ENCODE assay signal across 17 cellular contexts in genomic region chr20:61819921-61820825, GRCh38.
A peak's percentile ranks its signal among the peaks of the same experiment; 100 is the strongest.
DNase-seq lines count a peak whose midpoint lies in the region; ATAC-seq and TF ChIP-seq lines count a peak whose summit lies in the region.
"Had no signal": no experiment of that assay in that cellular context is flagged by ENCODE, and none has a peak within 500 bp of the region (broad histone marks: within the 10 kb centered on the region; RNA-seq: fewer than 3 reads in every experiment).

No MANE protein-coding gene starts in this region.

- H3K36me3 Mint-ChIP-seq in chondrocyte (ENCODE audit: low read depth), result peaks cover 1% of the 10 kb centered on the region
- H3K36me3 Mint-ChIP-seq: CD8-positive, alpha-beta T cell had no signal

- no peaks in the 10 kb centered on the region for H3K36me3 ChIP-seq in heart right ventricle
- no peaks in the 10 kb centered on the region for H3K36me3 ChIP-seq in lower lobe of right lung
- no peaks in the 10 kb centered on the region for H3K36me3 ChIP-seq in spleen
- H3K36me3 ChIP-seq: BE2C, HAP-1 had no signal

- H3K27me3 Mint-ChIP-seq in chondrocyte (ENCODE audit: low read depth), result no peaks in the 10 kb centered on the region

- 82 to 87% methylated on average over 27 of the region's 27 CpGs for WGBS in heart right ventricle, 2 donors
- WGBS in spleen, 5 donors, result 84 to 91% (median 86%) methylated on average over 20 to 27 of the region's 27 CpGs

- H3K27me3 ChIP-seq in heart right ventricle (peaks cover 0 to 25% (median 2%) of the 10 kb centered on the region in 7 donors), lower lobe of right lung (ENCODE audit: low read depth) (peaks cover 4% of the 10 kb centered on the region), spleen (replicated peaks in 1 of 7) (peaks cover 0 to 2% (median 0%) of the 10 kb centered on the region in 7 donors)

- ATAC-seq in left cardiac atrium (no peak), heart right ventricle (no peak), lower lobe of right lung (peak in 1 of 2 donors; percentile 26)
- ATAC-seq: CD8-positive, alpha-beta T cell; GM23338 had no signal

- no peaks in the 10 kb centered on the region for H3K9me3 ChIP-seq in heart right ventricle
- H3K9me3 ChIP-seq in lower lobe of right lung, result no peaks in the 10 kb centered on the region
- peaks cover 0 to 8% (median 0%) of the 10 kb centered on the region in 8 donors for H3K9me3 ChIP-seq in spleen
- H3K9me3 ChIP-seq: BE2C, HAP-1 had no signal

- H3K4me3 ChIP-seq in heart right ventricle (no peak overlapping the region), lower lobe of right lung (no peak overlapping the region), spleen (no peak overlapping the region)
- H3K4me3 ChIP-seq: GM23338, HAP-1 had no signal

- intact Hi-C loops in left cardiac atrium (cut with DNase I) (no loop called here), heart right ventricle (cut with DNase I) (loop anchor here in 2 of 10 donors (5.0 to 10.0 kb wide), 2 partner anchors 55 to 258 kb away; no protein-coding TSS in a partner anchor), lower lobe of right lung (cut with DNase I) (no loop called here), spleen (cut with DNase I; ENCODE audit: low total_unique reads) (no loop called here)

- H3K4me1 Mint-ChIP-seq in chondrocyte (ENCODE audit: low read depth), result no peaks in the 10 kb centered on the region

- no peak overlapping the region for H3K27ac Mint-ChIP-seq in chondrocyte (ENCODE audit: unreplicated experiment)
- H3K27ac Mint-ChIP-seq: CD8-positive, alpha-beta T cell; GM23338 had no signal

- peaks cover 4% of the 10 kb centered on the region for H3K9me3 Mint-ChIP-seq in chondrocyte (ENCODE audit: low read depth)

- H3K27ac ChIP-seq in heart right ventricle, result no peak overlapping the region
- H3K27ac ChIP-seq in lower lobe of right lung, result no peak overlapping the region
- no peak overlapping the region for H3K27ac ChIP-seq in spleen
- H3K27ac ChIP-seq: C4-2B had no signal

- DNase-seq in left cardiac atrium (peak; percentile 3), heart right ventricle (no peak), chondrocyte (ENCODE audit: low spot score) (peak; percentile 91), lower lobe of right lung (peak; percentile 44), spleen (peak; percentile 48), AML-193 (lab: John Stamatoyannopoulos, UW) (no peak), CD1c-positive myeloid dendritic cell (ENCODE audit: extremely low spot score) (no peak), iPS-NIHi11 (ENCODE audit: low spot score) (no peak)
- DNase-seq: BE2C; CD8-positive, alpha-beta T cell; COR-L47; DMS153; DND-41; GDM1 had no signal

- no peak for TF ChIP-seq POLR2A in spleen (IDR thresholded peaks at IDR 0.05)

- TF ChIP-seq CTCF in heart right ventricle (IDR thresholded peaks at IDR 0.05), result no peak
- no peak for TF ChIP-seq CTCF in chondrocyte (IDR thresholded peaks at IDR 0.05)
- no peak for TF ChIP-seq CTCF in lower lobe of right lung (IDR thresholded peaks at IDR 0.05)
- no peak for TF ChIP-seq CTCF in spleen (IDR thresholded peaks at IDR 0.05 in 8 of 11, conservative IDR thresholded peaks at IDR 0.05 in 3 of 11)

- H3K4me1 ChIP-seq in heart right ventricle, result no peaks in the 10 kb centered on the region
- no peaks in the 10 kb centered on the region for H3K4me1 ChIP-seq in lower lobe of right lung
- H3K4me1 ChIP-seq in spleen, result no peaks in the 10 kb centered on the region
- H3K4me1 ChIP-seq: BE2C, HAP-1 had no signal

- no peak overlapping the region for H3K4me3 Mint-ChIP-seq in chondrocyte (ENCODE audit: unreplicated experiment)
- H3K4me3 Mint-ChIP-seq: CD8-positive, alpha-beta T cell; GM23338 had no signal

Comparison
In these comparisons a context has a peak if more than half of its experiments do, and no peak if none do; other contexts are left out.
1. DNase-seq: peak in left cardiac atrium (single experiment), chondrocyte (single experiment), lower lobe of right lung (single experiment) and spleen (single experiment); none in heart right ventricle (0 of 2), AML-193 (0 of 2), CD1c-positive myeloid dendritic cell (single experiment) and iPS-NIHi11 (single experiment).